In the genomic region with DNA sequence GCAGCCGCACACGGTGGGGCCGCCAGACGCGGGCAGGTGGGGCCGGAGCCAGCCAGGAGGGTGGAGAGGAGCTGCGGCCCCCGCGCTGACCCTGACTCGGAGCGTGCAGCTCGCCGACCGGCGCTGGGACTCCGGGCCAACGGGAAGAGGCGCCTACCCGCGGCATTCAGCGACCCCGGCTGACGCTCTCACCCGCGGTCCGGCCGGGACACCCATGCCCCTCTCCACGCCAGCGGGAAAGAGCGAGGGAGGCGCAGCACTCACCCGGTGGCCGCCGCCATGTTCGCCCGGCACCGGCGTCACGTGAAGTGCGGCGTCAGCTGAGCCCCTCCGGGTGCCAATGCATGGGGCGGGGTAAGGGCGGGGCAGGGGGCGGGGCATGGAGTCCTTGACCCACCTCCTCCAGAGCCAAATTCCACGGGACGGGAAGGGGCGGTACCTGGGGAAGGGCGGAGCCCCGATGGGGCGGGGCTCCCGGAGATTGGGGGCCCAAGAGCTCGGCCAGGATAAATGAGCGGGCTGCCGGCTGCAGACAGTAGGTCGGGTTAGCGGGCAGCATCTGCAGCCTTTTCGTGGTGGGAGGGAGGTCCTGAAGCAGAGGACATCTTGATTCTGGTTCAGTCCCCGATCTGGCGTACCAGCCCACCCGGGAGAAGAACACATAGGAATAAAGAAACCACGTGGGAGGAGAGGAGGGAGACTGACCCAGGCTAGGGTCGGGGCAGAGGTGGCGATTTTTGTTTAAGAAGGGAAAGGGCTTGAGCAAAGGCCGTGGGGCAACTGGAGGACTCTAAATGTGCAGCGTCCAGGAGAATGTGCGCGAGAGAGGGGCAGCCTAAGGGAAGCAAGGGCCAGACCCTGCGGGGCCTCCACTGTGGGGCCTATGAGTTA, we compare ENCODE assay signal across 1 cellular context.
TF ChIP-seq lines count a peak whose summit lies in the region.

TSS of gene PEPD (minus strand) at position 312 of the 891 bp plus-strand sequence. CDS start at position 281, 31 bp downstream.

TF ChIP-seq in GM12878, 131 proteins besides CTCF, POLR2A, EP300 and RAD21 (continued from another document):
- TF ChIP-seq ZBTB33 (IDR thresholded peaks at IDR 0.05) (no peak), CREB1 (IDR thresholded peaks at IDR 0.05; ENCODE audit: low read depth) (0 out of 2 replicates have a peak, but pooled peaks have one; percentile 32), EED (IDR thresholded peaks at IDR 0.05; ENCODE audit: low read depth) (no peak; the same call in 1 of the 2 replicates), GABPA (IDR thresholded peaks at IDR 0.05; ENCODE audit: low read depth) (no peak), CEBPB (IDR thresholded peaks at IDR 0.05; ENCODE audit: borderline replicate concordance in 1 of 2, low read depth in 2 of 2, low read length in 2 of 2) (no peak), TARDBP (IDR thresholded peaks at IDR 0.05; ENCODE audit: borderline replicate concordance) (peak; percentile 74; the same call in 1 of the 2 replicates), RB1 (IDR thresholded peaks at IDR 0.05; ENCODE audit: borderline replicate concordance) (no peak), CBFB (IDR thresholded peaks at IDR 0.05; ENCODE audit: low read depth) (no peak), NKRF (conservative IDR thresholded peaks at IDR 0.05) (peak; percentile 97), YBX1 (IDR thresholded peaks at IDR 0.05) (no peak), NR2F1 (conservative IDR thresholded peaks at IDR 0.05) (0 out of 2 replicates have a peak, but pooled peaks have one; percentile 28), BCL11A (IDR thresholded peaks at IDR 0.05; ENCODE audit: low read depth, low read length) (no peak), TAF1 (IDR thresholded peaks at IDR 0.05; ENCODE audit: borderline replicate concordance, low read depth, low read length) (peak; percentile 87; the same call in 1 of the 2 replicates), SREBF2 (IDR thresholded peaks at IDR 0.05; ENCODE audit: low read length) (no peak), POLR2AphosphoS5 (IDR thresholded peaks at IDR 0.05; ENCODE audit: low read length) (peak; percentile 54; the same call in 1 of the 2 replicates), SPI1 (IDR thresholded peaks at IDR 0.05; ENCODE audit: borderline replicate concordance, insufficient read depth, low read depth, low read length) (no peak), CHD1 (IDR thresholded peaks at IDR 0.05; ENCODE audit: low read depth, low read length) (no peak), BCLAF1 (IDR thresholded peaks at IDR 0.05) (no peak), POU2F2 (IDR thresholded peaks at IDR 0.05; ENCODE audit: borderline replicate concordance, low read depth, low read length) (peak; percentile 64; the same call in 1 of the 3 replicates), ZSCAN29 (IDR thresholded peaks at IDR 0.05) (no peak), RBBP5 (conservative IDR thresholded peaks at IDR 0.05) (no peak), SRF (IDR thresholded peaks at IDR 0.05; ENCODE audit: low read depth in 2 of 2, low read length in 2 of 2) (peak in 1 of 2 experiments; percentile 57; a peak in 1 of 4 replicates), JUND (IDR thresholded peaks at IDR 0.05; ENCODE audit: low read depth, low read length) (no peak), RFX5 (IDR thresholded peaks at IDR 0.05; ENCODE audit: low read depth, low read length) (no peak), MXI1 (IDR thresholded peaks at IDR 0.05; ENCODE audit: low read depth, low read length) (peak; percentile 91), E4F1 (IDR thresholded peaks at IDR 0.05; ENCODE audit: borderline replicate concordance, partially characterized antibody) (no peak), RCOR1 (conservative IDR thresholded peaks at IDR 0.05; ENCODE audit: low read depth, low read length) (no peak), ATF3 (IDR thresholded peaks at IDR 0.05; ENCODE audit: borderline replicate concordance, extremely low read depth, low read depth, low read length) (peak; percentile 94)
- TF ChIP-seq, protein P1, sequence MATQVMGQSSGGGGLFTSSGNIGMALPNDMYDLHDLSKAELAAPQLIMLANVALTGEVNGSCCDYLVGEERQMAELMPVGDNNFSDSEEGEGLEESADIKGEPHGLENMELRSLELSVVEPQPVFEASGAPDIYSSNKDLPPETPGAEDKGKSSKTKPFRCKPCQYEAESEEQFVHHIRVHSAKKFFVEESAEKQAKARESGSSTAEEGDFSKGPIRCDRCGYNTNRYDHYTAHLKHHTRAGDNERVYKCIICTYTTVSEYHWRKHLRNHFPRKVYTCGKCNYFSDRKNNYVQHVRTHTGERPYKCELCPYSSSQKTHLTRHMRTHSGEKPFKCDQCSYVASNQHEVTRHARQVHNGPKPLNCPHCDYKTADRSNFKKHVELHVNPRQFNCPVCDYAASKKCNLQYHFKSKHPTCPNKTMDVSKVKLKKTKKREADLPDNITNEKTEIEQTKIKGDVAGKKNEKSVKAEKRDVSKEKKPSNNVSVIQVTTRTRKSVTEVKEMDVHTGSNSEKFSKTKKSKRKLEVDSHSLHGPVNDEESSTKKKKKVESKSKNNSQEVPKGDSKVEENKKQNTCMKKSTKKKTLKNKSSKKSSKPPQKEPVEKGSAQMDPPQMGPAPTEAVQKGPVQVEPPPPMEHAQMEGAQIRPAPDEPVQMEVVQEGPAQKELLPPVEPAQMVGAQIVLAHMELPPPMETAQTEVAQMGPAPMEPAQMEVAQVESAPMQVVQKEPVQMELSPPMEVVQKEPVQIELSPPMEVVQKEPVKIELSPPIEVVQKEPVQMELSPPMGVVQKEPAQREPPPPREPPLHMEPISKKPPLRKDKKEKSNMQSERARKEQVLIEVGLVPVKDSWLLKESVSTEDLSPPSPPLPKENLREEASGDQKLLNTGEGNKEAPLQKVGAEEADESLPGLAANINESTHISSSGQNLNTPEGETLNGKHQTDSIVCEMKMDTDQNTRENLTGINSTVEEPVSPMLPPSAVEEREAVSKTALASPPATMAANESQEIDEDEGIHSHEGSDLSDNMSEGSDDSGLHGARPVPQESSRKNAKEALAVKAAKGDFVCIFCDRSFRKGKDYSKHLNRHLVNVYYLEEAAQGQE (IDR thresholded peaks at IDR 0.05; ENCODE audit: low read depth, low read length): no peak
- TF ChIP-seq, protein P2, sequence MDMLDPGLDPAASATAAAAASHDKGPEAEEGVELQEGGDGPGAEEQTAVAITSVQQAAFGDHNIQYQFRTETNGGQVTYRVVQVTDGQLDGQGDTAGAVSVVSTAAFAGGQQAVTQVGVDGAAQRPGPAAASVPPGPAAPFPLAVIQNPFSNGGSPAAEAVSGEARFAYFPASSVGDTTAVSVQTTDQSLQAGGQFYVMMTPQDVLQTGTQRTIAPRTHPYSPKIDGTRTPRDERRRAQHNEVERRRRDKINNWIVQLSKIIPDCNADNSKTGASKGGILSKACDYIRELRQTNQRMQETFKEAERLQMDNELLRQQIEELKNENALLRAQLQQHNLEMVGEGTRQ (IDR thresholded peaks at IDR 0.05; ENCODE audit: borderline replicate concordance, low read depth, low read length): peak; percentile 93
